ENCODE assay signal across 29 cellular contexts in the genomic region with DNA sequence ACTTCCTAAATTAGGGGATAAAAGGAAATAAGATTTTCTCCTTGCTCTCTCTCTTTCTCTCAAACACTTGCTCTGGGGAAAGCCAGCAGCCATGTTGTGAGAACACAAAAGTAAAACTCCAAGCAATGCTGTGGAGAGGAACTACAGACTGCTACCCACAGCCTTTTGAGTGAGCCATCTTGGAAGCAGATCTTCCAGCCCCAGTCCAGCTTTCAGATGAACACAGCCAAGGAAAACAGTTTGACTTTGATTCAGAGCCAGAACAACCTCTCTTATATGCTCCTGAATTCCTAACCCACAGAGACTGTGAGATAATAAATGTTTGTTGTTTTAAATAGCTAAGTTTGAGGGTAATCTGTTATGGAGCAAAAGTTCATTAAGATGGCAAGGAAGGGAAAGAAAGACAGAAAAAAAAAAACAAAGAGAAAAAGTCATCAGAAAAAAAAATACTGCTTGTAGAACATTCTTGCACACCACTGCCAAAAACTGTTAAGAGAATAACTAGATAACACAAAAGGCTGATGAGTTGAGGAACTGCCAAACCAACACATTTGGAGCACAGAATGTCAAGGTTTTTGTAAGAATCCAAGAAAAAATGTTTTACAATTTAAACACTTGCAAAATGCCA. TPM values are rescaled to one million over a fixed set of nuclear protein-coding genes. Genes with fewer than 3 reads are reported as not detected.
"Had no signal": no experiment of that assay in that cellular context is flagged by ENCODE, and none has a peak within 500 bp of the region (broad histone marks: within the 10 kb centered on the region; RNA-seq: fewer than 3 reads in every experiment).

No MANE protein-coding gene starts in this region.

- H3K27ac ChIP-seq: esophagus muscularis mucosa, foreskin keratinocyte, heart left ventricle, left lung, neutrophil, right lobe of liver, skin epidermis, upper lobe of left lung, WERI-Rb-1 had no signal

- H3K4me3 ChIP-seq: esophagus muscularis mucosa, heart left ventricle, left lung, lung, mucosa of descending colon, right lobe of liver, skin epidermis, upper lobe of left lung had no signal

- H3K9me3 ChIP-seq: mucosa of descending colon, neutrophil, right lobe of liver had no signal

- H3K36me3 ChIP-seq: esophagus muscularis mucosa, heart left ventricle, left lung, neutrophil, right lobe of liver, upper lobe of left lung, WERI-Rb-1 had no signal

- H3K27ac Mint-ChIP-seq: activated CD8-positive, alpha-beta T cell treated with anti-CD3 and anti-CD28 coated beads for 36 hours; activated naive CD4-positive, alpha-beta T cell treated with anti-CD3 and anti-CD28 coated beads, Interleukin-2, amount 50 U/mL, for 24 hours; activated naive CD8-positive, alpha-beta T cell treated with anti-CD3 and anti-CD28 coated beads, Interleukin-2, amount 50 U/mL, for 24 hours; activated T-helper 17 cell treated with anti-CD3 and anti-CD28 coated beads, Interleukin-2, amount 50 U/mL, for 72 hours; immature natural killer cell; natural killer cell treated with Interleukin-12 subunit alpha and Interleukin-12 subunit beta and Interleukin-15 and Interleukin-18, amount 100 ng/mL, for 72 hours; stimulated activated naive CD8-positive, alpha-beta T cell treated with anti-CD3 and anti-CD28 coated beads, Interleukin-15, Interleukin-2, amounts not matched to agents 100 ng/mL and 50 ng/mL, for 24 hours; T-helper 17 cell had no signal

- H3K4me1 ChIP-seq: foreskin keratinocyte, left lung, right lobe of liver, upper lobe of left lung had no signal

- ATAC-seq: activated CD4-positive, CD25-positive, alpha-beta regulatory T cell treated with anti-CD3 and anti-CD28 coated beads, Interleukin-2, amount 50 U/mL, for 24 hours; activated CD8-positive, alpha-beta T cell treated with anti-CD3 and anti-CD28 coated beads for 36 hours; activated naive CD8-positive, alpha-beta T cell treated with anti-CD3 and anti-CD28 coated beads, Interleukin-2, amount 50 U/mL, for 24 hours; activated T-cell treated with anti-CD3 and anti-CD28 coated beads, Interleukin-2, amount 50 U/mL, for 4 hours; activated T-helper 17 cell treated with anti-CD3 and anti-CD28 coated beads, Interleukin-2, amount 50 U/mL, for 72 hours; foreskin keratinocyte; heart left ventricle; left lung; mucosa of descending colon; natural killer cell treated with Interleukin-12 subunit alpha and Interleukin-12 subunit beta and Interleukin-15 and Interleukin-18, amount 100 ng/mL, for 72 hours; right lobe of liver; T-helper 17 cell had no signal

- H3K27me3 Mint-ChIP-seq: activated naive CD4-positive, alpha-beta T cell treated with anti-CD3 and anti-CD28 coated beads, Interleukin-2, amount 50 U/mL, for 24 hours; activated naive CD8-positive, alpha-beta T cell treated with anti-CD3 and anti-CD28 coated beads, Interleukin-2, amount 50 U/mL, for 24 hours; stimulated activated naive CD8-positive, alpha-beta T cell treated with anti-CD3 and anti-CD28 coated beads, Interleukin-15, Interleukin-2, amounts not matched to agents 100 ng/mL and 50 ng/mL, for 24 hours had no signal

- DNase-seq: activated CD4-positive, alpha-beta T cell treated with anti-CD3 and anti-CD28 coated beads for 48 hours; activated CD8-positive, alpha-beta T cell treated with anti-CD3 and anti-CD28 coated beads for 36 hours; activated gamma-delta T cell treated with Interleukin-2 at 50 U/mL for 16 hours; activated naive CD8-positive, alpha-beta T cell treated with anti-CD3 and anti-CD28 coated beads, Interleukin-2, amount 50 U/mL, for 24 hours; activated T-cell treated with anti-CD3 and anti-CD28 coated beads, Interleukin-2, amount 50 U/mL, for 4 hours; amygdala; caudate nucleus; foreskin keratinocyte; heart left ventricle; hypothalamus; immature natural killer cell; left lung; mucosa of descending colon; right lobe of liver; stimulated activated CD4-positive, alpha-beta T cell treated with anti-CD3 and anti-CD28 coated beads, Interleukin-12 subunit alpha, Interleukin-12 subunit beta, amount 100 ng/mL, for 4 hours; stimulated activated CD4-positive, alpha-beta T cell treated with anti-CD3 and anti-CD28 coated beads, Interleukin-4, amount 100 ng/mL, for 1 hour; T-helper 17 cell; T1000; upper lobe of left lung; WERI-Rb-1 had no signal

- H3K27me3 ChIP-seq: esophagus muscularis mucosa, heart left ventricle, left lung, neutrophil, right lobe of liver, upper lobe of left lung had no signal

- H3K4me1 Mint-ChIP-seq: activated naive CD4-positive, alpha-beta T cell treated with anti-CD3 and anti-CD28 coated beads, Interleukin-2, amount 50 U/mL, for 24 hours; activated T-helper 17 cell treated with anti-CD3 and anti-CD28 coated beads, Interleukin-2, amount 50 U/mL, for 72 hours had no signal

- H3K4me3 Mint-ChIP-seq: activated CD8-positive, alpha-beta T cell treated with anti-CD3 and anti-CD28 coated beads for 36 hours; activated naive CD4-positive, alpha-beta T cell treated with anti-CD3 and anti-CD28 coated beads, Interleukin-2, amount 50 U/mL, for 24 hours; activated naive CD8-positive, alpha-beta T cell treated with anti-CD3 and anti-CD28 coated beads, Interleukin-2, amount 50 U/mL, for 24 hours; activated T-cell treated with anti-CD3 and anti-CD28 coated beads, Interleukin-2, amount 50 U/mL, for 4 hours; activated T-helper 17 cell treated with anti-CD3 and anti-CD28 coated beads, Interleukin-2, amount 50 U/mL, for 72 hours; immature natural killer cell; natural killer cell treated with Interleukin-12 subunit alpha and Interleukin-12 subunit beta and Interleukin-15 and Interleukin-18, amount 100 ng/mL, for 72 hours; stimulated activated naive CD8-positive, alpha-beta T cell treated with anti-CD3 and anti-CD28 coated beads, Interleukin-15, Interleukin-2, amounts not matched to agents 100 ng/mL and 50 ng/mL, for 24 hours; T-helper 17 cell had no signal

- H3K9me3 Mint-ChIP-seq: activated CD8-positive, alpha-beta T cell treated with anti-CD3 and anti-CD28 coated beads for 36 hours; activated naive CD4-positive, alpha-beta T cell treated with anti-CD3 and anti-CD28 coated beads, Interleukin-2, amount 50 U/mL, for 24 hours; activated naive CD8-positive, alpha-beta T cell treated with anti-CD3 and anti-CD28 coated beads, Interleukin-2, amount 50 U/mL, for 24 hours; activated T-cell treated with anti-CD3 and anti-CD28 coated beads, Interleukin-2, amount 50 U/mL, for 4 hours; activated T-helper 17 cell treated with anti-CD3 and anti-CD28 coated beads, Interleukin-2, amount 50 U/mL, for 72 hours; natural killer cell treated with Interleukin-12 subunit alpha and Interleukin-12 subunit beta and Interleukin-15 and Interleukin-18, amount 100 ng/mL, for 72 hours; stimulated activated naive CD8-positive, alpha-beta T cell treated with anti-CD3 and anti-CD28 coated beads, Interleukin-15, Interleukin-2, amounts not matched to agents 100 ng/mL and 50 ng/mL, for 24 hours had no signal

- H3K36me3 Mint-ChIP-seq: activated naive CD4-positive, alpha-beta T cell treated with anti-CD3 and anti-CD28 coated beads, Interleukin-2, amount 50 U/mL, for 24 hours; immature natural killer cell; natural killer cell treated with Interleukin-12 subunit alpha and Interleukin-12 subunit beta and Interleukin-15 and Interleukin-18, amount 100 ng/mL, for 72 hours had no signal

RNA-seq across cellular contexts. Expression of a gene that starts 20.9 kb away (rescaled TPM):
- total RNA-seq: foreskin keratinocyte had no signal
